Comparison of ENCODE assay signal across 1 cellular context in genomic region chr3:73608805-73609641, GRCh38.
TF ChIP-seq lines count a peak whose summit lies in the region.

No MANE protein-coding gene starts in this region.

TF ChIP-seq in IMR-90, 13 proteins besides CTCF, POLR2A, EP300 and RAD21:
- TF ChIP-seq SMC3 (IDR thresholded peaks at IDR 0.05; ENCODE audit: low read depth, low read length) (no peak), MXI1 (IDR thresholded peaks at IDR 0.05; ENCODE audit: borderline replicate concordance, low read depth, low read length) (no peak), FOS (IDR thresholded peaks at IDR 0.05; ENCODE audit: low read depth, low read length) (no peak), CEBPB (IDR thresholded peaks at IDR 0.05; ENCODE audit: low read depth, low read length) (no peak), MAZ (IDR thresholded peaks at IDR 0.05; ENCODE audit: borderline replicate concordance, low read depth, low read length) (no peak), RFX5 (IDR thresholded peaks at IDR 0.05; ENCODE audit: low read depth, low read length) (no peak), ELK1 (IDR thresholded peaks at IDR 0.05; ENCODE audit: borderline replicate concordance, low read depth, low read length) (no peak)
